In genomic region chrX:49101629-49101984, GRCh38 we compare ENCODE assay signal across 8 cellular contexts. TPM values are rescaled to one million over a fixed set of nuclear protein-coding genes. Genes with fewer than 3 reads are reported as not detected.
A peak's percentile ranks its signal among the peaks of the same experiment; 100 is the strongest.
DNase-seq lines count a peak whose midpoint lies in the region; ATAC-seq, FAIRE-seq and TF ChIP-seq lines count a peak whose summit lies in the region.

No MANE protein-coding gene starts in this region.

- peak overlapping the region; percentile 80 for H3K27ac ChIP-seq in CD4-positive, CD25-positive, alpha-beta regulatory T cell (ENCODE audit: insufficient read depth, low read length, poor library complexity, severe bottlenecking)
- H3K27ac ChIP-seq in vagina, result no peak overlapping the region

- FAIRE-seq in RCC 7860 (lab: Jason Lieb, UNC), result no peak

- H3K36me3 ChIP-seq in CD4-positive, CD25-positive, alpha-beta regulatory T cell (ENCODE audit: control insufficient read depth, insufficient read depth, low read length), result peaks cover 3% of the 10 kb centered on the region
- H3K36me3 ChIP-seq in adipocyte (ENCODE audit: control insufficient read depth, insufficient read depth, low read length, severe bottlenecking) (no peaks in the 10 kb centered on the region), vagina (no peaks in the 10 kb centered on the region)

- H3K27ac Mint-ChIP-seq in CD4-positive, CD25-positive, alpha-beta regulatory T cell, result peak overlapping the region in 2 of 3 donors; percentile 92 to 94
- no peak overlapping the region for H3K27ac Mint-ChIP-seq in memory B cell

- H3K9ac ChIP-seq in adipocyte (ENCODE audit: low read length), result peak overlapping the region; percentile 75

- TF ChIP-seq CTCF in vagina (IDR thresholded peaks at IDR 0.05), result no peak

- no peaks in the 10 kb centered on the region for H3K27me3 Mint-ChIP-seq in CD4-positive, CD25-positive, alpha-beta regulatory T cell
- H3K27me3 Mint-ChIP-seq in memory B cell, result no peaks in the 10 kb centered on the region

- H3K9me3 ChIP-seq in CD4-positive, CD25-positive, alpha-beta regulatory T cell (ENCODE audit: control insufficient read depth in 2 of 2, low read length in 2 of 2), result no peaks in the 10 kb centered on the region
- H3K9me3 ChIP-seq in adipocyte (ENCODE audit: control insufficient read depth, low read length) (no peaks in the 10 kb centered on the region), vagina (no peaks in the 10 kb centered on the region)

- H3K4me3 Mint-ChIP-seq in CD4-positive, CD25-positive, alpha-beta regulatory T cell, result peak overlapping the region; percentile 38 to 91 (median 86)
- H3K4me3 Mint-ChIP-seq in memory B cell, result peak overlapping the region; percentile 89

- H3K9me3 Mint-ChIP-seq in CD4-positive, CD25-positive, alpha-beta regulatory T cell, result peaks cover 0 to 3% (median 0%) of the 10 kb centered on the region in 7 donors
- no peaks in the 10 kb centered on the region for H3K9me3 Mint-ChIP-seq in memory B cell

- no peak for DNase-seq in CD4-positive, CD25-positive, alpha-beta regulatory T cell
- DNase-seq in adipocyte (ENCODE audit: low read depth) (no peak), memory B cell (ENCODE audit: low spot score in 2 of 2) (no peak), vagina (ENCODE audit: extremely low spot score in 2 of 2) (no peak), DMS79 (lab: John Stamatoyannopoulos, UW) (no peak), RCC 7860 (ENCODE audit: low spot score) (no peak), RKO (ENCODE audit: low spot score) (no peak)

- H3K4me1 Mint-ChIP-seq in CD4-positive, CD25-positive, alpha-beta regulatory T cell, result peaks cover 0 to 16% (median 0%) of the 10 kb centered on the region in 4 donors
- H3K4me1 Mint-ChIP-seq in memory B cell, result peaks cover 3% of the 10 kb centered on the region

- no peaks in the 10 kb centered on the region for H3K27me3 ChIP-seq in CD4-positive, CD25-positive, alpha-beta regulatory T cell (ENCODE audit: control insufficient read depth, insufficient read depth, low read length)
- H3K27me3 ChIP-seq in adipocyte (replicated peaks; ENCODE audit: control insufficient read depth, insufficient read depth, low read length), result no peaks in the 10 kb centered on the region
- H3K27me3 ChIP-seq in vagina, result no peaks in the 10 kb centered on the region

- ATAC-seq in CD4-positive, CD25-positive, alpha-beta regulatory T cell (ENCODE audit: low read depth in 2 of 2), result no peak
- ATAC-seq in HG02798 (IDR thresholded peaks at IDR 0.05; ENCODE audit: poor library complexity, unreplicated experiment), result peak; percentile 8
- no peak for ATAC-seq in memory B cell (ENCODE audit: low read depth)

- no peak for TF ChIP-seq POLR2A in vagina (IDR thresholded peaks at IDR 0.05)

- H3K36me3 Mint-ChIP-seq in CD4-positive, CD25-positive, alpha-beta regulatory T cell, result no peaks in the 10 kb centered on the region
- H3K36me3 Mint-ChIP-seq in memory B cell, result no peaks in the 10 kb centered on the region

- H3K4me1 ChIP-seq in CD4-positive, CD25-positive, alpha-beta regulatory T cell (ENCODE audit: control insufficient read depth, insufficient read depth, low read length, poor library complexity, severe bottlenecking), result peaks cover 14% of the 10 kb centered on the region
- peaks cover 3% of the 10 kb centered on the region for H3K4me1 ChIP-seq in adipocyte (ENCODE audit: control insufficient read depth, insufficient read depth, low read length)
- H3K4me1 ChIP-seq in vagina, result peaks cover 5% of the 10 kb centered on the region

- intact Hi-C loops in vagina (cut with DNase I), result no loop called here

- no peak overlapping the region for H3K4me3 ChIP-seq in CD4-positive, CD25-positive, alpha-beta regulatory T cell (ENCODE audit: low read depth, low read length)
- H3K4me3 ChIP-seq in adipocyte (ENCODE audit: low read length), result peak overlapping the region; percentile 79
- H3K4me3 ChIP-seq in vagina, result peak overlapping the region; percentile 38 to 44

RNA-seq across cellular contexts. Expression of gene WDR45, which starts 21.9 kb away (rescaled TPM):
- total RNA-seq in CD4-positive, CD25-positive, alpha-beta regulatory T cell, result 85.6 TPM
- 10 to 100 TPM; 62.8 to 72.1 (median 68.2) TPM for polyA plus RNA-seq in CD4-positive, CD25-positive, alpha-beta regulatory T cell
- total RNA-seq in vagina, result 72.7 TPM

RNA-seq across cellular contexts. Expression of gene GPKOW, which starts 21.9 kb away (rescaled TPM):
- 17.4 TPM for total RNA-seq in CD4-positive, CD25-positive, alpha-beta regulatory T cell
- polyA plus RNA-seq in CD4-positive, CD25-positive, alpha-beta regulatory T cell, result 10 to 100 TPM; 34.9 to 43.0 (median 37.7) TPM
- 17.7 TPM for total RNA-seq in vagina

RNA-seq across cellular contexts. Expression of gene PRAF2, which starts 27.8 kb away (rescaled TPM):
- total RNA-seq in CD4-positive, CD25-positive, alpha-beta regulatory T cell, result 20.4 TPM
- polyA plus RNA-seq in CD4-positive, CD25-positive, alpha-beta regulatory T cell, result 10 to 100 TPM; 40.6 to 49.4 (median 44.0) TPM
- 24.1 TPM for total RNA-seq in vagina

RNA-seq across cellular contexts. Expression of gene CCDC120, which starts 42.8 kb away (rescaled TPM):
- total RNA-seq in CD4-positive, CD25-positive, alpha-beta regulatory T cell, result 10.2 TPM
- under 1 TPM; 0.13 to 0.34 (median 0.30) TPM for polyA plus RNA-seq in CD4-positive, CD25-positive, alpha-beta regulatory T cell
- total RNA-seq in vagina, result 8.6 TPM

RNA-seq across cellular contexts. Expression of gene TFE3, which starts 58.5 kb away (rescaled TPM):
- 44.2 TPM for total RNA-seq in CD4-positive, CD25-positive, alpha-beta regulatory T cell
- 1 to 10 TPM; 3.4 to 5.1 (median 4.4) TPM for polyA plus RNA-seq in CD4-positive, CD25-positive, alpha-beta regulatory T cell
- total RNA-seq in vagina, result 87.4 TPM
